ENCODE assay signal across 22 cellular contexts in the genomic region with DNA sequence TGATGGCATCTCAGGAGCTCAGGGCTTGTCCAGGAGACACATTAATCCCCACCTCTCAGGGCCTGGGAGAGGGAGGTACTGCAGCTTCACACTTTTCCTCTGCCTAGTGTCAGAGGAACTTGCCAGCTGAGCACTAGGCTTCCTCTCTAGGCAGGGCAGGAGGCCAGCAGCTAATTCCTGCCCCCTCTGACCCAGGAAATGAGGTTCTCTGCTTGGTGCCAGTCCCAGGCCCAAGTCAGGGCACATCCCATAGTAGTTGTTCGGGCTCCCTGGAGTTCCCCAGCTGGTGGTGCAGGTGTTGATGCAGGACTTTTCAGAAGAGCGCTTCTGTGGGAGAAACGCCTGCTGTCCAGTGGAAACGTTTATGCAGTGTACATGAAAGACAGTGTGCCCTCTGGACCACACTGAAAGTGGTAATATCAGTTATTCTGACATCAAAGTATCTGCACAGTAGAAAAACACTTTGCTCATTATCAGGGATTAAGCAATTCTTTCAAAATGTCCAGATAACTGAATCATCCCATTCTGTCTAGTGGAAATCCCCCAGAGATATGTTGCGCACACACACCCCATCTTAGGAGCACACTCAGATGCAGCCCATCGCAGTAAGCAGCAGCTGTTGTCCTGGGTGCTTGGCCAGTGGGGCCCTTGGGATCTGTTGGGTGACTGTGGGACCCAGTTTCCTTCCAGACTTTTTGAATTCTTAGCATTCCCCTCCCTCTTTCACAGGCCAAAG. TPM values are rescaled to one million over a fixed set of nuclear protein-coding genes. Genes with fewer than 3 reads are reported as not detected.
DNase-seq lines count a peak whose midpoint lies in the region; ATAC-seq, FAIRE-seq and TF ChIP-seq lines count a peak whose summit lies in the region.
"Had no signal": no experiment of that assay in that cellular context is flagged by ENCODE, and none has a peak within 500 bp of the region (broad histone marks: within the 10 kb centered on the region; RNA-seq: fewer than 3 reads in every experiment).

No MANE protein-coding gene starts in this region.

- in situ Hi-C loops in G401 (cut with HindIII; ENCODE audit: low sequenced_read_pairs) = no loop called here

- POLR2A ChIA-PET in endothelial cell of umbilical vein (lab: Charles Lee) = no interaction called here
- POLR2A ChIA-PET in CD4-positive, alpha-beta memory T cell (lab: Charles Lee; ENCODE audit: partially characterized antibody) = interaction anchor here (1.1 kb wide), 1 partner anchor 18 kb away, joined by 3 read pairs; a partner anchor contains a TSS

- CTCF ChIA-PET in endothelial cell of umbilical vein (lab: Charles Lee) = interaction anchor here (0.9 kb wide), 1 partner anchor 220 kb away, joined by 3 read pairs; no protein-coding TSS in a partner anchor
- CTCF ChIA-PET in CD4-positive, alpha-beta memory T cell (lab: Charles Lee; ENCODE audit: partially characterized antibody) = no interaction called here

- H3K9me3 ChIP-seq in endothelial cell of umbilical vein (replicated peaks; ENCODE audit: control insufficient read depth, insufficient read depth, low read length) = no peaks in the 10 kb centered on the region
- H3K9me3 ChIP-seq in CD4-positive, alpha-beta memory T cell (ENCODE audit: control insufficient read depth in 1 of 2, low read length in 2 of 2) = no peaks in the 10 kb centered on the region
- H3K9me3 ChIP-seq: Caco-2, uterus had no signal

- H3K27me3 Mint-ChIP-seq in nephron progenitor cell (ENCODE audit: low read depth, poor library complexity) = no peaks in the 10 kb centered on the region
- H3K27me3 Mint-ChIP-seq in CD4-positive, alpha-beta memory T cell = no peaks in the 10 kb centered on the region
- H3K27me3 Mint-ChIP-seq in activated T-cell treated with anti-CD3 and anti-CD28 coated beads, Interleukin-2, amount 50 U/mL, for 4 hours (ENCODE audit: low read depth) = no peaks in the 10 kb centered on the region
- H3K27me3 Mint-ChIP-seq: IgD-negative memory B cell had no signal

- H3K27ac ChIP-seq in endothelial cell of umbilical vein (ENCODE audit: insufficient read depth, low read depth, low read length) = no peak overlapping the region
- no peak overlapping the region for H3K27ac ChIP-seq in CD4-positive, alpha-beta memory T cell (ENCODE audit: low read depth, low read length)
- H3K27ac ChIP-seq: parathyroid adenoma, uterus had no signal

- no peak overlapping the region for H3K4me3 ChIP-seq in endothelial cell of umbilical vein (replicated peaks in 1 of 3; ENCODE audit: insufficient read depth in 1 of 3, low read depth in 1 of 3, low read length in 3 of 3)
- H3K4me3 ChIP-seq in CD4-positive, alpha-beta memory T cell (ENCODE audit: low read length in 2 of 2) = no peak overlapping the region
- H3K4me3 ChIP-seq: GM23338, skin epidermis, uterus had no signal

- intact Hi-C loops in endothelial cell of umbilical vein (cut with micrococcal nuclease) = no loop called here
- intact Hi-C loops in CD4-positive, alpha-beta memory T cell (cut with micrococcal nuclease) = loop anchor here (2.0 kb wide), 1 partner anchor 18 kb away; a partner anchor contains a TSS

- DNase-seq in G401 (ENCODE audit: low spot score) (peak; percentile 45), NCI-H69 (lab: John Stamatoyannopoulos, UW) (peak; percentile 27), endothelial cell of umbilical vein (ENCODE audit: low read depth, low spot score) (peak; percentile 20), nephron progenitor cell (no peak), SIG-M5 (lab: John Stamatoyannopoulos, UW) (no peak)
- DNase-seq in CD4-positive, alpha-beta memory T cell = no peak
- no peak for DNase-seq in activated T-cell treated with anti-CD3 and anti-CD28 coated beads, Interleukin-2, amount 50 U/mL, for 4 hours
- DNase-seq: activated CD4-positive, CD25-positive, alpha-beta regulatory T cell; activated gamma-delta T cell; Caco-2; NCI-H187 treated with DMSO at 0.1 percent for 48 hours; NCI-H345; NK-92 treated with Interleukin-12 subunit alpha and Interleukin-12 subunit beta, amount 100 ng/mL, for 24 hours; stimulated activated CD4-positive, alpha-beta T cell treated with anti-CD3 and anti-CD28 coated beads, Interleukin-2, amount 100 ng/mL, for 48 hours; uterus had no signal

- H3K4me1 ChIP-seq in endothelial cell of umbilical vein (ENCODE audit: control insufficient read depth, extremely low read depth, insufficient read depth, low read length) = no peaks in the 10 kb centered on the region
- no peaks in the 10 kb centered on the region for H3K4me1 ChIP-seq in CD4-positive, alpha-beta memory T cell (ENCODE audit: insufficient read depth, low read length)
- H3K4me1 ChIP-seq: Caco-2, parathyroid adenoma, uterus had no signal

- H3K36me3 Mint-ChIP-seq in nephron progenitor cell (ENCODE audit: low read depth) = peaks cover 42% of the 10 kb centered on the region
- peaks cover 71 to 72% of the 10 kb centered on the region in 2 donors for H3K36me3 Mint-ChIP-seq in CD4-positive, alpha-beta memory T cell
- peaks cover 61% of the 10 kb centered on the region for H3K36me3 Mint-ChIP-seq in activated T-cell treated with anti-CD3 and anti-CD28 coated beads, Interleukin-2, amount 50 U/mL, for 4 hours (ENCODE audit: insufficient read depth)

- no peak overlapping the region for H2AFZ ChIP-seq in endothelial cell of umbilical vein (ENCODE audit: low read depth, low read length)
- H2AFZ ChIP-seq: GM23338, parathyroid adenoma had no signal

- no peak overlapping the region for H3K4me2 ChIP-seq in endothelial cell of umbilical vein (ENCODE audit: insufficient read depth, low read length)
- H3K4me2 ChIP-seq: GM23338 had no signal

- TF ChIP-seq CTCF in endothelial cell of umbilical vein (IDR thresholded peaks at IDR 0.05; ENCODE audit: extremely low read depth in 1 of 2, insufficient read depth in 1 of 2, low read depth in 1 of 2, low read length in 2 of 2) (no peak), nephron progenitor cell (IDR thresholded peaks at IDR 0.05) (no peak)

- H3K27ac Mint-ChIP-seq in nephron progenitor cell = peak overlapping the region; percentile 16
- peak overlapping the region in 2 of 7 donors; percentile 13 to 23 for H3K27ac Mint-ChIP-seq in CD4-positive, alpha-beta memory T cell
- H3K27ac Mint-ChIP-seq: GM23338; T-helper 2 cell treated with Interferon-gamma antibody and Interleukin-4, amounts not matched to agents 5 μg/mL and 100 μg/mL, for 36 hours had no signal

- no peaks in the 10 kb centered on the region for H3K4me1 Mint-ChIP-seq in nephron progenitor cell
- peaks cover 0 to 7% (median 4%) of the 10 kb centered on the region in 4 donors for H3K4me1 Mint-ChIP-seq in CD4-positive, alpha-beta memory T cell
- no peaks in the 10 kb centered on the region for H3K4me1 Mint-ChIP-seq in activated T-cell treated with anti-CD3 and anti-CD28 coated beads, Interleukin-2, amount 50 U/mL, for 4 hours (ENCODE audit: low read depth)
- H3K4me1 Mint-ChIP-seq: GM23338 had no signal

- peaks cover 0 to 17% of the 10 kb centered on the region in 2 experiments for H3K36me3 ChIP-seq in endothelial cell of umbilical vein (ENCODE audit: control insufficient read depth in 2 of 2, extremely low read depth in 1 of 2, insufficient read depth in 2 of 2, low read length in 2 of 2)
- H3K36me3 ChIP-seq in CD4-positive, alpha-beta memory T cell (ENCODE audit: insufficient read depth, low read length) = peaks cover 29% of the 10 kb centered on the region
- H3K36me3 ChIP-seq: uterus had no signal

- BruUV-seq in endothelial cell of umbilical vein (replicated peaks; lab: Mats Ljungman, UMichigan) = no TSS peak

- H3K9ac ChIP-seq in endothelial cell of umbilical vein (replicated peaks; ENCODE audit: extremely low read depth, insufficient read depth, low read length) = no peak overlapping the region
- H3K9ac ChIP-seq: parathyroid adenoma had no signal

- H3K9me3 Mint-ChIP-seq in nephron progenitor cell = peaks cover 14% of the 10 kb centered on the region
- peaks cover 0 to 16% (median 11%) of the 10 kb centered on the region in 8 donors for H3K9me3 Mint-ChIP-seq in CD4-positive, alpha-beta memory T cell
- peaks cover 15% of the 10 kb centered on the region for H3K9me3 Mint-ChIP-seq in activated T-cell treated with anti-CD3 and anti-CD28 coated beads, Interleukin-2, amount 50 U/mL, for 4 hours

- no peaks in the 10 kb centered on the region for H4K20me1 ChIP-seq in endothelial cell of umbilical vein (replicated peaks; ENCODE audit: control insufficient read depth, extremely low read depth, insufficient read depth, low read length)

- no peaks in the 10 kb centered on the region for H3K79me2 ChIP-seq in endothelial cell of umbilical vein (ENCODE audit: control insufficient read depth, insufficient read depth, low read length)
- H3K79me2 ChIP-seq: parathyroid adenoma had no signal

- no peak for FAIRE-seq in endothelial cell of umbilical vein (lab: Jason Lieb, UNC)
- FAIRE-seq: colon, frontal cortex had no signal

- dilution Hi-C loops in endothelial cell of umbilical vein (cut with MboI; ENCODE audit: extremely low pct_ligation_motif_present, low sequenced_read_pairs) = no loop called here

- H3K4me3 Mint-ChIP-seq in nephron progenitor cell = no peak overlapping the region
- H3K4me3 Mint-ChIP-seq in CD4-positive, alpha-beta memory T cell = peak overlapping the region in 1 of 8 donors; percentile 48
- no peak overlapping the region for H3K4me3 Mint-ChIP-seq in activated T-cell treated with anti-CD3 and anti-CD28 coated beads, Interleukin-2, amount 50 U/mL, for 4 hours
- H3K4me3 Mint-ChIP-seq: GM23338; IgD-negative memory B cell; T-helper 2 cell treated with Interferon-gamma antibody and Interleukin-4, amounts not matched to agents 5 μg/mL and 100 μg/mL, for 36 hours had no signal

- no peak for ATAC-seq in activated T-cell treated with anti-CD3 and anti-CD28 coated beads, Interleukin-2, amount 50 U/mL, for 4 hours
- ATAC-seq: GM23338 had no signal

- no peaks in the 10 kb centered on the region for H3K27me3 ChIP-seq in endothelial cell of umbilical vein (ENCODE audit: control insufficient read depth in 2 of 2, insufficient read depth in 2 of 2, low read length in 2 of 2)
- H3K27me3 ChIP-seq in CD4-positive, alpha-beta memory T cell (ENCODE audit: insufficient read depth, low read length) = no peaks in the 10 kb centered on the region
- H3K27me3 ChIP-seq: uterus had no signal

- H3K9me1 ChIP-seq in endothelial cell of umbilical vein (replicated peaks; ENCODE audit: control insufficient read depth, extremely low read depth, insufficient read depth, low read length) = no peaks in the 10 kb centered on the region

- no peak for TF ChIP-seq POLR2A in endothelial cell of umbilical vein (IDR thresholded peaks at IDR 0.05; ENCODE audit: low read depth, low read length)

RNA-seq across cellular contexts. Expression of a gene that starts 17.8 kb away (rescaled TPM):
- total RNA-seq in G401 (2014; rRNA removed; shearing (Covaris generic)) = 42.8 and 52.0 TPM in 2 replicates
- 28.6 and 32.7 TPM in 2 replicates for total RNA-seq in endothelial cell of umbilical vein
- 22.6 and 24.5 TPM in 2 replicates for polyA plus RNA-seq in endothelial cell of umbilical vein
- polyA plus RNA-seq in endothelial cell of umbilical vein (2011; cell fraction: cytosol; rRNA removed) = 18.0 and 18.2 TPM in 2 replicates
- polyA plus RNA-seq in endothelial cell of umbilical vein (2011; cell fraction: nucleus; rRNA removed) = 23.5 and 29.6 TPM in 2 replicates
- polyA plus RNA-seq in endothelial cell of umbilical vein (2012) = 16.8 and 18.3 TPM in 2 replicates
- polyA minus RNA-seq in endothelial cell of umbilical vein = 22.7 and 26.7 TPM in 2 replicates
- polyA minus RNA-seq in endothelial cell of umbilical vein (2011; cell fraction: cytosol; rRNA and poly(A)+ RNA removed) = 15.9 TPM
- polyA minus RNA-seq in endothelial cell of umbilical vein (2011; cell fraction: nucleus; rRNA and poly(A)+ RNA removed) = 15.7 and 21.2 TPM in 2 replicates
- 10 to 100 TPM; 35.9 to 37.9 TPM for total RNA-seq in CD4-positive, alpha-beta memory T cell
- 10 to 100 TPM; 17.7 to 18.9 TPM for polyA plus RNA-seq in CD4-positive, alpha-beta memory T cell
- 10 to 100 TPM; 46.4 to 63.5 (median 60.1) TPM for total RNA-seq in activated T-cell treated with anti-CD3 and anti-CD28 coated beads, Interleukin-2, amount 50 U/mL, for 4 hours

RNA-seq across cellular contexts. Expression of a gene that starts 57.1 kb away (rescaled TPM):
- total RNA-seq in G401 (2014; rRNA removed; shearing (Covaris generic)) = 6.8 and 19.3 TPM in 2 replicates
- not detected in 2 replicates for total RNA-seq in endothelial cell of umbilical vein
- not detected in 2 replicates for polyA plus RNA-seq in endothelial cell of umbilical vein
- not detected in 2 replicates for polyA plus RNA-seq in endothelial cell of umbilical vein (2011; cell fraction: cytosol; rRNA removed)
- polyA plus RNA-seq in endothelial cell of umbilical vein (2011; cell fraction: nucleus; rRNA removed) = not detected in 2 replicates
- polyA plus RNA-seq in endothelial cell of umbilical vein (2012) = not detected in 2 replicates
- polyA minus RNA-seq in endothelial cell of umbilical vein = not detected in 2 replicates
- polyA minus RNA-seq in endothelial cell of umbilical vein (2011; cell fraction: cytosol; rRNA and poly(A)+ RNA removed) = not detected
- polyA minus RNA-seq in endothelial cell of umbilical vein (2011; cell fraction: nucleus; rRNA and poly(A)+ RNA removed) = not detected in 2 replicates
- under 1 TPM; 0.28 to 0.41 TPM for total RNA-seq in CD4-positive, alpha-beta memory T cell
- polyA plus RNA-seq in CD4-positive, alpha-beta memory T cell = not detected
- total RNA-seq in activated T-cell treated with anti-CD3 and anti-CD28 coated beads, Interleukin-2, amount 50 U/mL, for 4 hours = under 1 TPM; 0.08 to 0.35 (median 0.14) TPM
- total RNA-seq: Caco-2 had no signal

Comparison
In these comparisons a context has a peak if more than half of its experiments do, and no peak if none do; other contexts are left out.
1. DNase-seq: peak in G401 (single experiment), NCI-H69 (single experiment) and endothelial cell of umbilical vein (single experiment); none in nephron progenitor cell (single experiment), SIG-M5 (single experiment), CD4-positive, alpha-beta memory T cell (0 of 5) and activated T-cell treated with anti-CD3 and anti-CD28 coated beads, Interleukin-2, amount 50 U/mL, for 4 hours (single experiment).